ENCODE assay signal across 15 cellular contexts in the genomic region with DNA sequence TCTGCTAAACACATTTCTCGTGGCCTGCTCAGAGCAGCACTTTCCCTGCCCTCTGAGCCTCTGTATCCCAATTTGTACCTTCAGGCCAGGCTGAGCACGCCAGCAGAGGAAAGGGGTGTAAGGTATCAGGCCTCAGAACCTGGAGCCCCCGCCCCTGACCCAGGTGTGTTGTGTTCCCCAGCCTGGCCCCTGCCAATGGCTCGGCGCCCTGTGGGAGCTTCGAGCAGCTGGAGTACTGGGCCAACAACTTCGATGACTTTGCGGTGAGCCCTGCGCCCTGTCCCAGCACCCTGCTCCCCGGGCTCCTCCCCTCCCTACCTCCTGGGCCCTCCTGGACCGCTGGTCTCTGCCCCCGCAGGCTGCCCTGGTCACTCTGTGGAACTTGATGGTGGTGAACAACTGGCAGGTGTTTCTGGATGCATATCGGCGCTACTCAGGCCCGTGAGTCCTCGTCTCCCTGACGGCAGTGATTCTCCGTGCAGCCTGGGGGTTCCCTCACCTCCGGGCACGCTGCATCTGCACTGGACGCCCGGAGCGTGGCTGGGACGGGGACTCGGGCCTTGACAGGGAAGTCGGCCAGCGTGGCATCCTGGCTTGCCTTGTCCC.
"Had no signal": no experiment of that assay in that cellular context is flagged by ENCODE, and none has a peak within 500 bp of the region (broad histone marks: within the 10 kb centered on the region; RNA-seq: fewer than 3 reads in every experiment).

No MANE protein-coding gene starts in this region.

- DNase-seq: activated CD4-positive, alpha-beta memory T cell treated with anti-CD3 and anti-CD28 coated beads, Interleukin-2, amount 10 ng/mL, durations not matched to agents 7 days and 5 days; activated CD4-positive, alpha-beta T cell treated with anti-CD3 and anti-CD28 coated beads for 36 hours; activated CD8-positive, alpha-beta memory T cell treated with anti-CD3 and anti-CD28 coated beads, Interleukin-2, amount 10 ng/mL, durations not matched to agents 7 days and 5 days; effector memory CD8-positive, alpha-beta T cell; foreskin melanocyte; heart right ventricle; kidney glomerular epithelial cell; left ventricle myocardium superior; naive B cell; right lobe of liver; SJCRH30; stimulated activated naive CD4-positive, alpha-beta T cell treated with Interleukin-2 at 50 U/mL for 16 hours had no signal

- ATAC-seq: activated CD4-positive, alpha-beta T cell treated with anti-CD3 and anti-CD28 coated beads for 36 hours; activated CD8-positive, alpha-beta memory T cell treated with anti-CD3 and anti-CD28 coated beads, Interleukin-2, amount 10 ng/mL, durations not matched to agents 7 days and 5 days; effector memory CD8-positive, alpha-beta T cell; left ventricle myocardium superior; psoas muscle; right lobe of liver had no signal

- H3K36me3 ChIP-seq: SJCRH30 had no signal

- H3K27ac ChIP-seq: psoas muscle, right lobe of liver, SJCRH30, suprapubic skin had no signal

- H3K4me3 ChIP-seq: heart right ventricle, psoas muscle, right lobe of liver, SJCRH30, suprapubic skin had no signal

- H3K27me3 ChIP-seq: heart right ventricle, right lobe of liver, SJCRH30, suprapubic skin had no signal

- H3K9me3 ChIP-seq: heart right ventricle, psoas muscle, right lobe of liver, SJCRH30, suprapubic skin had no signal

- FAIRE-seq: TTC549 had no signal

- H3K4me1 ChIP-seq: right lobe of liver had no signal
